ENCODE assay signal across 10 cellular contexts in the genomic region with DNA sequence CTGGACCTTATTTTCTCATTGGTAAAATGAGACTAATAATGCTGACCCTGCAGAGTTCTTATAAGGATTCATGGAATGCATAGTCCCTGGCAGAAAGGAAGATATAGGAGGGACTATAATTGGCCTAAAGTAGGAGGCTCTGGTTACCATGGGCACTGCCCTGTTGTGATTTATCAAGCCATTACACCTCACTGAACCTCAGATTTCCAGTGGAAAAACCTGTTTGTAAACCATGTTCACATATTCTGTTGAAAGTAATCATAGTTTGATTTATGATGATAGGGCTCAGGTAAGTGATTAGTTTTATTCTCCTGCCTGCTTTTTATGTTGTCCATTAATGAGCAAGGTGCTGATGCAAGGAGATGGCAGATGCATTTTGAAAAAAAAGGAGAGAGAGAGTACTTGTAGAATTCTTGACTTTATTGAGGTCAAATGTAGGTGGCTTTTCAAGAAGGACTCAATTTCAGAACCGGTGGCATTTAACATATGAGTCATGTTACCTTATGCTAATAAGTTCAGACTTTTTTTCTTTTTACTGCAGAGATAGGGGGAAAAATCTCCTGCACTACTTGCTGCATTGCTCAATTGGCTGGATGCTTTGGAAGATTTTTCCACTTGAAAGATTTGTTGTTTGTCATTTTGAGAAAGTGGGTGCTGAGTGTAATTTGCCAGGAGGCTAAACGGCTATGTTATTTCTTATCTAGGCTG. TPM values are rescaled to one million over a fixed set of nuclear protein-coding genes. Genes with fewer than 3 reads are reported as not detected.
A peak's percentile ranks its signal among the peaks of the same experiment; 100 is the strongest.
DNase-seq lines count a peak whose midpoint lies in the region; ATAC-seq and TF ChIP-seq lines count a peak whose summit lies in the region.
"Had no signal": no experiment of that assay in that cellular context is flagged by ENCODE, and none has a peak within 500 bp of the region (broad histone marks: within the 10 kb centered on the region; RNA-seq: fewer than 3 reads in every experiment).

No MANE protein-coding gene starts in this region.

- no peaks in the 10 kb centered on the region for H3K36me3 ChIP-seq in thyroid gland

- H3K9me3 Mint-ChIP-seq in activated T-cell treated with anti-CD3 and anti-CD28 coated beads, Interleukin-2, amount 50 U/mL, for 72 hours, result no peaks in the 10 kb centered on the region
- H3K9me3 Mint-ChIP-seq: dendritic cell treated with granulocyte-macrophage colony-stimulating factor and Interleukin-4, amounts not matched to agents 40 ng/mL and 50 ng/mL, for 4 days had no signal

- TF ChIP-seq CTCF in RWPE1 (conservative IDR thresholded peaks at IDR 0.05; ENCODE audit: low read depth) (no peak), thyroid gland (IDR thresholded peaks at IDR 0.05) (no peak)

- intact Hi-C loops in thyroid gland (cut with DNase I), result no loop called here

- peak; percentile 84 to 90 for ATAC-seq in activated T-cell treated with anti-CD3 and anti-CD28 coated beads, Interleukin-2, amount 50 U/mL, for 72 hours (replicated peaks in 1 of 2)
- no peak for ATAC-seq in HG03457 (IDR thresholded peaks at IDR 0.05; ENCODE audit: unreplicated experiment)
- ATAC-seq in HG02678 (IDR thresholded peaks at IDR 0.05; ENCODE audit: unreplicated experiment), result no peak

- H3K27ac ChIP-seq in RWPE1, result no peak overlapping the region
- H3K27ac ChIP-seq in thyroid gland, result peak overlapping the region; percentile 60 to 87 (median 81)

- POLR2A ChIA-PET in RWPE1 (lab: Yijun Ruan, JAX; ENCODE audit: low non-redundant PET), result no interaction called here

- 11 to 12% methylated on average over 2 of the region's 2 CpGs for WGBS in thyroid gland, 2 donors

- H3K36me3 Mint-ChIP-seq in activated T-cell treated with anti-CD3 and anti-CD28 coated beads, Interleukin-2, amount 50 U/mL, for 72 hours (ENCODE audit: insufficient read depth in 2 of 2), result peaks cover 0 to 5% of the 10 kb centered on the region in 2 donors

- peaks cover 42% of the 10 kb centered on the region for H3K4me1 Mint-ChIP-seq in activated T-cell treated with anti-CD3 and anti-CD28 coated beads, Interleukin-2, amount 50 U/mL, for 72 hours (ENCODE audit: low read depth)

- no peaks in the 10 kb centered on the region for H3K27me3 ChIP-seq in thyroid gland

- no peak overlapping the region for H3K4me3 ChIP-seq in thyroid gland (replicated peaks in 1 of 3)

- CTCF ChIA-PET in RWPE1 (lab: Yijun Ruan, JAX), result no interaction called here

- TF ChIP-seq POLR2A in thyroid gland (IDR thresholded peaks at IDR 0.05), result no peak

- DNase-seq in activated T-cell treated with anti-CD3 and anti-CD28 coated beads, Interleukin-2, amount 50 U/mL, for 72 hours, result no peak
- DNase-seq in activated T-cell treated with anti-CD3 and anti-CD28 coated beads for 4 hours (no peak), RWPE1 (ENCODE audit: low spot score) (peak; percentile 54), fibroblast of peridontal ligament (ENCODE audit: extremely low read depth) (peak; percentile 25), thyroid gland (peak; percentile 59 to 71), anterior cingulate cortex (lab: John Stamatoyannopoulos, UW) (no peak)
- DNase-seq: KBM-7 had no signal

- H3K9me3 ChIP-seq in thyroid gland, result no peaks in the 10 kb centered on the region

- H3K4me3 Mint-ChIP-seq in activated T-cell treated with anti-CD3 and anti-CD28 coated beads, Interleukin-2, amount 50 U/mL, for 72 hours, result peak overlapping the region; percentile 14 to 77
- H3K4me3 Mint-ChIP-seq: dendritic cell treated with granulocyte-macrophage colony-stimulating factor and Interleukin-4, amounts not matched to agents 40 ng/mL and 50 ng/mL, for 4 days had no signal

- H3K27ac Mint-ChIP-seq in activated T-cell treated with anti-CD3 and anti-CD28 coated beads, Interleukin-2, amount 50 U/mL, for 72 hours, result peak overlapping the region; percentile 82
- H3K27ac Mint-ChIP-seq: dendritic cell treated with granulocyte-macrophage colony-stimulating factor and Interleukin-4, amounts not matched to agents 40 ng/mL and 50 ng/mL, for 4 days had no signal

- peaks cover 42 to 52% of the 10 kb centered on the region in 2 donors for H3K4me1 ChIP-seq in thyroid gland

- no peaks in the 10 kb centered on the region for H3K27me3 Mint-ChIP-seq in activated T-cell treated with anti-CD3 and anti-CD28 coated beads, Interleukin-2, amount 50 U/mL, for 72 hours (ENCODE audit: low read depth)
- H3K27me3 Mint-ChIP-seq: dendritic cell treated with granulocyte-macrophage colony-stimulating factor and Interleukin-4, amounts not matched to agents 40 ng/mL and 50 ng/mL, for 4 days had no signal

RNA-seq across cellular contexts. Expression of gene NF2, which starts 14.6 kb away (rescaled TPM):
- total RNA-seq in activated T-cell treated with anti-CD3 and anti-CD28 coated beads, Interleukin-2, amount 50 U/mL, for 72 hours, result 10 to 100 TPM; 33.7 to 35.5 TPM
- total RNA-seq in thyroid gland, result 10 to 100 TPM; 37.5 to 65.5 (median 51.6) TPM

RNA-seq across cellular contexts. Expression of gene NIPSNAP1, which starts 37.2 kb away (rescaled TPM):
- total RNA-seq in activated T-cell treated with anti-CD3 and anti-CD28 coated beads, Interleukin-2, amount 50 U/mL, for 72 hours, result 10 to 100 TPM; 69.0 to 87.0 TPM
- 10 to 100 TPM; 24.2 to 55.4 (median 39.6) TPM for total RNA-seq in thyroid gland

Comparison
In these comparisons a context has a peak if more than half of its experiments do, and no peak if none do; other contexts are left out.
1. ATAC-seq: peak in activated T-cell treated with anti-CD3 and anti-CD28 coated beads, Interleukin-2, amount 50 U/mL, for 72 hours (2 of 2); none in HG03457 (single experiment) and HG02678 (single experiment).
2. DNase-seq: peak in RWPE1 (single experiment), fibroblast of peridontal ligament (single experiment) and thyroid gland (2 of 2); none in activated T-cell treated with anti-CD3 and anti-CD28 coated beads, Interleukin-2, amount 50 U/mL, for 72 hours (0 of 2), activated T-cell treated with anti-CD3 and anti-CD28 coated beads for 4 hours (single experiment) and anterior cingulate cortex (0 of 58).